ENCODE assay signal across 8 cellular contexts in the genomic region with DNA sequence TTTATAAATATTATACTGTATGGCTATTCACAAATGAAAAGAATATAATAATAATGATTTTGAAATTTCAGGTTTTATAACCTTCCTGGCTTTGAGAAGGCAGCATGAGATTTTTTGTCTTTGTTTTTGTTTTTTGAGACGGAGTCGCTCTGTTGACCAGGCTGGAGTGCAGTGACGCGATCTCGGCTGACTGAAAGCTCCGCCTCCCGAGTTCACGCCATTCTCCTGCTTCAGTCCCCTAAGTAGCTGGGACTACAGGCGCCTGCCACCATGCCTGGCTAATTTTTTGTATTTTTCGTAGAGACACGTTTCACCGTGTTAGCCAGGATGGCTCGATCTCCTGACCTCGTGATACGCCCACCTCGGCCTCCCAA.
DNase-seq lines count a peak whose midpoint lies in the region; ATAC-seq lines count a peak whose summit lies in the region.

No MANE protein-coding gene starts in this region.

- H3K4me3 Mint-ChIP-seq in activated CD8-positive, alpha-beta T cell treated with anti-CD3 and anti-CD28 coated beads, Interleukin-2, amount 10 ng/mL, durations not matched to agents 7 days and 5 days, result peak overlapping the region; percentile 94

- peaks cover 32% of the 10 kb centered on the region for H3K36me3 Mint-ChIP-seq in activated CD8-positive, alpha-beta T cell treated with anti-CD3 and anti-CD28 coated beads, Interleukin-2, amount 10 ng/mL, durations not matched to agents 7 days and 5 days (ENCODE audit: low read depth)

- H3K27me3 Mint-ChIP-seq in activated CD8-positive, alpha-beta T cell treated with anti-CD3 and anti-CD28 coated beads, Interleukin-2, amount 10 ng/mL, durations not matched to agents 7 days and 5 days (ENCODE audit: low read depth), result no peaks in the 10 kb centered on the region

- CTCF ChIA-PET in activated CD8-positive, alpha-beta T cell treated with anti-CD3 and anti-CD28 coated beads, Interleukin-2, amount 10 ng/mL, durations not matched to agents 7 days and 5 days (lab: Charles Lee), result interaction anchor here (0.7 to 1.4 kb wide), 4 partner anchors 11 to 266 kb away, joined by 3 to 6 read pairs (median 3); a partner anchor contains a TSS

- peaks cover 18% of the 10 kb centered on the region for H3K4me1 Mint-ChIP-seq in activated CD8-positive, alpha-beta T cell treated with anti-CD3 and anti-CD28 coated beads, Interleukin-2, amount 10 ng/mL, durations not matched to agents 7 days and 5 days (ENCODE audit: low read depth)

- peak overlapping the region; percentile 96 for H3K27ac Mint-ChIP-seq in activated CD8-positive, alpha-beta T cell treated with anti-CD3 and anti-CD28 coated beads, Interleukin-2, amount 10 ng/mL, durations not matched to agents 7 days and 5 days

- intact Hi-C loops in left ventricle myocardium superior (cut with micrococcal nuclease), result no loop called here

- POLR2A ChIA-PET in activated CD8-positive, alpha-beta T cell treated with anti-CD3 and anti-CD28 coated beads, Interleukin-2, amount 10 ng/mL, durations not matched to agents 7 days and 5 days (lab: Charles Lee), result interaction anchor here (0.9 to 2.2 kb wide), 9 partner anchors 9 to 794 kb away, joined by 3 to 18 read pairs (median 5); a partner anchor contains a TSS

- peaks cover 15% of the 10 kb centered on the region for H3K9me3 Mint-ChIP-seq in activated CD8-positive, alpha-beta T cell treated with anti-CD3 and anti-CD28 coated beads, Interleukin-2, amount 10 ng/mL, durations not matched to agents 7 days and 5 days (ENCODE audit: insufficient read depth)

- peak; percentile 74 for DNase-seq in activated CD8-positive, alpha-beta T cell treated with anti-CD3 and anti-CD28 coated beads, Interleukin-2, amount 10 ng/mL, durations not matched to agents 7 days and 5 days
- DNase-seq in left ventricle myocardium superior, result peak; percentile 69
- peak; percentile 23 for DNase-seq in stimulated activated CD8-positive, alpha-beta memory T cell treated with anti-CD3 and anti-CD28 coated beads, Interleukin-12 subunit alpha, Interleukin-12 subunit beta, amount 100 ng/mL, for 24 hours (ENCODE audit: extremely low read depth)
- DNase-seq in cortex of kidney (lab: John Stamatoyannopoulos, UW), result no peak

- ATAC-seq in HG03354 (IDR thresholded peaks at IDR 0.05; ENCODE audit: poor library complexity, severe bottlenecking, unreplicated experiment), result peak; percentile 16
- ATAC-seq in activated CD8-positive, alpha-beta T cell treated with anti-CD3 and anti-CD28 coated beads, Interleukin-2, amount 10 ng/mL, durations not matched to agents 7 days and 5 days, result peak; percentile 64
- ATAC-seq in left ventricle myocardium superior, result peak; percentile 72
- no peak for ATAC-seq in GM18861 (IDR thresholded peaks at IDR 0.05; ENCODE audit: unreplicated experiment)
- no peak for ATAC-seq in GM19328 (IDR thresholded peaks at IDR 0.05; ENCODE audit: unreplicated experiment)
- no peak for ATAC-seq in GM19023 (IDR thresholded peaks at IDR 0.05; ENCODE audit: unreplicated experiment)

Comparison
In these comparisons a context has a peak if more than half of its experiments do, and no peak if none do; other contexts are left out.
1. ATAC-seq: peak in HG03354 (single experiment), activated CD8-positive, alpha-beta T cell treated with anti-CD3 and anti-CD28 coated beads, Interleukin-2, amount 10 ng/mL, durations not matched to agents 7 days and 5 days (single experiment) and left ventricle myocardium superior (single experiment); none in GM18861 (single experiment), GM19328 (single experiment) and GM19023 (single experiment).